8 cellular contexts compared by ENCODE assay signal in genomic region chr6:30570760-30571084, GRCh38. TPM values are rescaled to one million over a fixed set of nuclear protein-coding genes. Genes with fewer than 3 reads are reported as not detected.
DNase-seq lines count a peak whose midpoint lies in the region; ATAC-seq and TF ChIP-seq lines count a peak whose summit lies in the region.

No MANE protein-coding gene starts in this region.

- H3K27me3 Mint-ChIP-seq in neural progenitor cell (ENCODE audit: insufficient read depth, low read depth), result peaks cover 3% of the 10 kb centered on the region

- H3K4me1 ChIP-seq in HEK293 (ENCODE audit: control insufficient read depth, insufficient read depth, low read length), result peaks cover 9% of the 10 kb centered on the region; the same call in 1 of the 2 replicates
- peaks cover 32% of the 10 kb centered on the region for H3K4me1 ChIP-seq in PC-3 (ENCODE audit: insufficient read depth, low read length)
- H3K4me1 ChIP-seq in neural progenitor cell, result peaks cover 9% of the 10 kb centered on the region

- in situ Hi-C loops in GM13977 (cut with MboI; ENCODE audit: low pct_unique_long_range_greater_than_20kb, low sequenced_read_pairs, unreplicated experiment), result no loop called here

- H4K20me1 ChIP-seq in PC-3 (ENCODE audit: low read length), result peaks cover 31% of the 10 kb centered on the region
- H4K20me1 ChIP-seq in neural progenitor cell (ENCODE audit: low read depth), result peaks cover 45% of the 10 kb centered on the region

- H3K4me2 ChIP-seq in PC-3 (ENCODE audit: low read length), result peak overlapping the region; percentile 95
- H3K4me2 ChIP-seq in neural progenitor cell, result peak overlapping the region; percentile 96

- intact Hi-C loops in PC-3 (cut with micrococcal nuclease), result no loop called here

- no peaks in the 10 kb centered on the region for H3K9me3 Mint-ChIP-seq in neural progenitor cell

- TSS peak; percentile 78 for BruUV-seq in PC-3 (replicated peaks; lab: Mats Ljungman, UMichigan)

- no peak overlapping the region for H3K27ac Mint-ChIP-seq in neural progenitor cell

- H3K27ac ChIP-seq in HEK293 (ENCODE audit: extremely low read depth, low read depth, low read length) (peak overlapping the region; percentile 38; the same call in 1 of the 2 replicates), PC-3 (ENCODE audit: low read length) (0 out of 2 replicates have a peak overlapping the region, but pooled peaks have one; percentile 2), neural progenitor cell (no peak overlapping the region)

- TF ChIP-seq CTCF in HEK293 (tag by site-specific recombination; IDR thresholded peaks at IDR 0.05) (no peak), PC-3 (conservative IDR thresholded peaks at IDR 0.05; ENCODE audit: low read depth, low read length) (no peak), epithelial cell of esophagus (IDR thresholded peaks at IDR 0.05; ENCODE audit: insufficient read depth, low read depth, low read length, missing control alignments) (no peak), neural progenitor cell (IDR thresholded peaks at IDR 0.05) (no peak), GM13977 (IDR thresholded peaks at IDR 0.05; ENCODE audit: extremely low read depth, insufficient read depth, missing control alignments) (no peak)

- CTCF ChIA-PET in HEK293 (lab: Yijun Ruan, JAX), result interaction anchor here (0.6 to 2.4 kb wide), 5 partner anchors 13 to 251 kb away, joined by 3 to 11 read pairs (median 7); partner anchors contain the start of gene PRR3
- CTCF ChIA-PET in PC-3 (lab: Charles Lee), result interaction anchor here (0.8 to 1.0 kb wide), 2 partner anchors 41 to 74 kb away, joined by 3 read pairs; no protein-coding TSS in a partner anchor

- H3K4me3 Mint-ChIP-seq in neural progenitor cell, result peak overlapping the region; percentile 99

- no peaks in the 10 kb centered on the region for H3K36me3 Mint-ChIP-seq in neural progenitor cell

- H3K36me3 ChIP-seq in HEK293 (ENCODE audit: control insufficient read depth in 2 of 2, insufficient read depth in 1 of 2, low read length in 2 of 2) (peaks cover 9 to 22% of the 10 kb centered on the region in 2 experiments; a peak in 2 of 3 replicates), PC-3 (ENCODE audit: low read depth, low read length) (no peaks in the 10 kb centered on the region), neural progenitor cell (no peaks in the 10 kb centered on the region)

- ATAC-seq in GM18498 (IDR thresholded peaks at IDR 0.05; ENCODE audit: unreplicated experiment), result peak; percentile 21
- ATAC-seq in PC-3, result peak; percentile 20

- H3F3A ChIP-seq in PC-3 (ENCODE audit: low read length, unreplicated experiment) (no peaks in the 10 kb centered on the region), neural progenitor cell (ENCODE audit: low read depth) (peaks cover 3% of the 10 kb centered on the region)

- no peaks in the 10 kb centered on the region for H3K9me2 ChIP-seq in PC-3 (replicated peaks; ENCODE audit: low read length)

- H3K27me3 ChIP-seq in PC-3 (ENCODE audit: low read length) (no peaks in the 10 kb centered on the region), neural progenitor cell (peaks cover 15% of the 10 kb centered on the region)

- H3K4me1 Mint-ChIP-seq in neural progenitor cell, result peaks cover 21% of the 10 kb centered on the region

- H3K9ac ChIP-seq in PC-3 (ENCODE audit: low read length), result peak overlapping the region; percentile 91
- H3K9ac ChIP-seq in neural progenitor cell, result no peak overlapping the region

- H3K9me3 ChIP-seq in HEK293 (ENCODE audit: control insufficient read depth, insufficient read depth, low read depth, low read length) (no peaks in the 10 kb centered on the region), PC-3 (ENCODE audit: low read length) (no peaks in the 10 kb centered on the region), neural progenitor cell (ENCODE audit: low read depth) (no peaks in the 10 kb centered on the region)

- no peak for DNase-seq in PC-3
- no peak for DNase-seq in epithelial cell of esophagus (ENCODE audit: low read depth)
- peak; percentile 11 for DNase-seq in neural progenitor cell (ENCODE audit: low spot score)
- no peak for DNase-seq in NCI-H82 treated with DMSO at 0.1 percent for 48 hours (lab: John Stamatoyannopoulos, UW; ENCODE audit: unreplicated experiment)
- DNase-seq in ureter (ENCODE audit: low spot score), result no peak
- no peak for DNase-seq in GM13977 (ENCODE audit: low spot score)

- H2AFZ ChIP-seq in PC-3 (ENCODE audit: low read length), result peak overlapping the region; percentile 86
- peak overlapping the region; percentile 77 for H2AFZ ChIP-seq in neural progenitor cell (replicated peaks)

- POLR2A ChIA-PET in HEK293 (lab: Yijun Ruan, JAX) (interaction anchor here (0.9 to 2.4 kb wide), 19 partner anchors 9 to 343 kb away, joined by 3 to 41 read pairs (median 4); partner anchors contain the start of genes GNL1, MDC1, PRR3 and VARS2), PC-3 (lab: Charles Lee; ENCODE audit: unreplicated experiment) (interaction anchor here (0.5 to 1.1 kb wide), 4 partner anchors 13 to 153 kb away, joined by 3 to 6 read pairs (median 4); no protein-coding TSS in a partner anchor)

- H3K79me2 ChIP-seq in PC-3 (ENCODE audit: low read length) (peaks cover 49% of the 10 kb centered on the region), neural progenitor cell (ENCODE audit: low read depth) (peaks cover 44% of the 10 kb centered on the region)

- H3K4me3 ChIP-seq in HEK293 (ENCODE audit: low read depth, low read length) (peak overlapping the region; percentile 94), PC-3 (ENCODE audit: low read length) (peak overlapping the region; percentile 82), epithelial cell of esophagus (ENCODE audit: low read length) (peak overlapping the region; percentile 91), neural progenitor cell (peak overlapping the region; percentile 75)

TF ChIP-seq in HEK293, 187 proteins besides CTCF, POLR2A, EP300 and RAD21:
- TF ChIP-seq HOXC10 (CRISPR knock-in tag; IDR thresholded peaks at IDR 0.05) (0 out of 2 replicates have a peak, but pooled peaks have one; percentile 17), ZNF10 (tag by site-specific recombination; IDR thresholded peaks at IDR 0.05) (peak; percentile 53; the same call in 1 of the 2 replicates), ZNF645 (tag by site-specific recombination; IDR thresholded peaks at IDR 0.05) (no peak), ZNF449 (tag by site-specific recombination; IDR thresholded peaks at IDR 0.05) (0 out of 2 replicates have a peak, but pooled peaks have one; percentile 65)

RNA-seq across cellular contexts. Expression of gene ABCF1, which starts 0.5 kb away (rescaled TPM):
- total RNA-seq in PC-3 (2014; rRNA removed), result 67.3 and 77.3 TPM in 2 replicates
- 43.9 and 56.0 TPM in 2 replicates for total RNA-seq in neural progenitor cell (ENCODE audit: low replicate concordance)
- 63.9 TPM for total RNA-seq in ureter

RNA-seq across cellular contexts. Expression of gene PRR3, which starts 13.6 kb away (rescaled TPM):
- total RNA-seq in PC-3 (2014; rRNA removed) (4.8 and 6.1 TPM in 2 replicates), neural progenitor cell (ENCODE audit: low replicate concordance) (13.7 and 18.6 TPM in 2 replicates), ureter (17.3 TPM)

RNA-seq across cellular contexts. Expression of gene GNL1, which starts 14.4 kb away (rescaled TPM):
- total RNA-seq in PC-3 (2014; rRNA removed) (34.7 and 46.7 TPM in 2 replicates), neural progenitor cell (ENCODE audit: low replicate concordance) (23.7 and 34.7 TPM in 2 replicates), ureter (72.6 TPM)

RNA-seq across cellular contexts. Expression of gene PPP1R10, which starts 46.3 kb away (rescaled TPM):
- 44.2 and 44.5 TPM in 2 replicates for total RNA-seq in PC-3 (2014; rRNA removed)
- total RNA-seq in neural progenitor cell (ENCODE audit: low replicate concordance), result 38.6 and 46.4 TPM in 2 replicates
- 93.7 TPM for total RNA-seq in ureter

RNA-seq across cellular contexts. Expression of gene MRPS18B, which starts 46.9 kb away (rescaled TPM):
- total RNA-seq in PC-3 (2014; rRNA removed) (69.9 and 91.0 TPM in 2 replicates), neural progenitor cell (ENCODE audit: low replicate concordance) (18.5 and 32.1 TPM in 2 replicates), ureter (56.0 TPM)
